In genomic region chr6:32254761-32255211, GRCh38 we compare ENCODE assay signal across 9 cellular contexts. TPM values are rescaled to one million over a fixed set of nuclear protein-coding genes. Genes with fewer than 3 reads are reported as not detected.
DNase-seq lines count a peak whose midpoint lies in the region; ATAC-seq, FAIRE-seq and TF ChIP-seq lines count a peak whose summit lies in the region.
"Had no signal": no experiment of that assay in that cellular context is flagged by ENCODE, and none has a peak within 500 bp of the region (broad histone marks: within the 10 kb centered on the region; RNA-seq: fewer than 3 reads in every experiment).

No MANE protein-coding gene starts in this region.

- H3K4me2 ChIP-seq in OCI-LY3 (ENCODE audit: low read length), result peak overlapping the region; percentile 100

- peak overlapping the region; percentile 88; the same call in 1 of the 2 replicates for H2AFZ ChIP-seq in OCI-LY3 (ENCODE audit: low read depth, low read length)

- H3K9ac ChIP-seq in OCI-LY3 (ENCODE audit: low read length), result peak overlapping the region; percentile 93

- H3K4me1 ChIP-seq in OCI-LY3 (ENCODE audit: low read length) (peaks cover 34% of the 10 kb centered on the region), lung (ENCODE audit: control insufficient read depth in 2 of 2, insufficient read depth in 2 of 2, low read length in 2 of 2) (no peaks in the 10 kb centered on the region), thoracic aorta (ENCODE audit: control insufficient read depth in 1 of 2, low read depth in 2 of 2) (peaks cover 4 to 5% of the 10 kb centered on the region in 2 donors)

- H3K27ac ChIP-seq in OCI-LY3 (ENCODE audit: low read length) (peak overlapping the region; percentile 90), dorsolateral prefrontal cortex (peak overlapping the region in 47 of 59 donors; percentile 2 to 85 (median 64)), lung (ENCODE audit: low read depth in 1 of 2, low read length in 1 of 2) (peak overlapping the region; percentile 59 to 60), thoracic aorta (peak overlapping the region in 1 of 2 donors; percentile 13)

- FAIRE-seq in RCC 7860 (lab: Jason Lieb, UNC), result no peak

- intact Hi-C loops in dorsolateral prefrontal cortex (cut with DNase I), result no loop called here

- H3K27me3 ChIP-seq in OCI-LY3 (ENCODE audit: low read depth, low read length), result no peaks in the 10 kb centered on the region
- H3K27me3 ChIP-seq in dorsolateral prefrontal cortex, result no peaks in the 10 kb centered on the region
- H3K27me3 ChIP-seq in lung (ENCODE audit: control insufficient read depth, insufficient read depth), result no peaks in the 10 kb centered on the region
- H3K27me3 ChIP-seq in thoracic aorta (replicated peaks; ENCODE audit: insufficient read depth), result no peaks in the 10 kb centered on the region

- H4K20me1 ChIP-seq in OCI-LY3 (ENCODE audit: insufficient read depth, low read length), result no peaks in the 10 kb centered on the region

- TF ChIP-seq CTCF in OCI-LY3 (IDR thresholded peaks at IDR 0.05; ENCODE audit: low read depth, low read length) (no peak), dorsolateral prefrontal cortex (IDR thresholded peaks at IDR 0.05 in 54 of 56, conservative IDR thresholded peaks at IDR 0.05 in 2 of 56; ENCODE audit: low read depth in 1 of 56, partially characterized antibody in 56 of 56) (no peak), lung (IDR thresholded peaks at IDR 0.05; ENCODE audit: control extremely low read depth, extremely low read depth) (no peak), thoracic aorta (IDR thresholded peaks at IDR 0.05) (no peak)

- H3K9me3 ChIP-seq in OCI-LY3 (ENCODE audit: insufficient read depth, low read length), result no peaks in the 10 kb centered on the region
- no peaks in the 10 kb centered on the region for H3K9me3 ChIP-seq in lung (ENCODE audit: control insufficient read depth in 2 of 2, insufficient read depth in 1 of 2, low read length in 1 of 2)
- no peaks in the 10 kb centered on the region for H3K9me3 ChIP-seq in thoracic aorta

- WGBS in lung, 2 donors, result 33 to 38% methylated on average over 12 of the region's 12 CpGs

- peaks cover 7% of the 10 kb centered on the region for H3K79me2 ChIP-seq in OCI-LY3 (ENCODE audit: low read length)

- H3K4me3 ChIP-seq in OCI-LY3 (ENCODE audit: low read length) (peak overlapping the region; percentile 86), dorsolateral prefrontal cortex (peak overlapping the region; percentile 24 to 70 (median 51)), lung (no peak overlapping the region), thoracic aorta (peak overlapping the region; percentile 72)

- ATAC-seq in lung (ENCODE audit: insufficient read depth, low FRiP score) (no peak), thoracic aorta (ENCODE audit: insufficient number of reproducible peaks, low FRiP score, low read depth) (no peak), GM19463 (IDR thresholded peaks at IDR 0.05; ENCODE audit: unreplicated experiment) (no peak), GM21717 (IDR thresholded peaks at IDR 0.05; ENCODE audit: unreplicated experiment) (no peak)

- DNase-seq in dorsolateral prefrontal cortex (peak in 1 of 10 donors; percentile 19), lung (ENCODE audit: low spot score) (no peak), thoracic aorta (ENCODE audit: low spot score) (no peak), RCC 7860 (ENCODE audit: low spot score) (no peak)
- no peak for DNase-seq in activated effector memory CD4-positive, alpha-beta T cell treated with anti-CD3 and anti-CD28 coated beads, Interleukin-2, amount 50 U/mL, for 16 hours
- DNase-seq: NCI-H187 treated with DMSO at 0.1 percent for 48 hours had no signal

- H3K36me3 ChIP-seq in OCI-LY3 (replicated peaks; ENCODE audit: low read depth, low read length) (no peaks in the 10 kb centered on the region), lung (ENCODE audit: control insufficient read depth in 2 of 2, insufficient read depth in 2 of 2, low read length in 2 of 2) (no peaks in the 10 kb centered on the region), thoracic aorta (no peaks in the 10 kb centered on the region)

RNA-seq across cellular contexts. Expression of gene NOTCH4, which starts 30.9 kb away (rescaled TPM):
- total RNA-seq in dorsolateral prefrontal cortex, result 10 to 100 TPM; 12.7 to 40.3 (median 20.8) TPM
- 10 to 100 TPM; 43.0 to 43.3 TPM for total RNA-seq in lung
- polyA plus RNA-seq in lung, result 10 to 100 TPM; 38.8 to 54.6 TPM
- 10 to 100 TPM; 23.6 to 26.0 TPM for total RNA-seq in thoracic aorta
